ENCODE assay signal across 32 cellular contexts in the genomic region with DNA sequence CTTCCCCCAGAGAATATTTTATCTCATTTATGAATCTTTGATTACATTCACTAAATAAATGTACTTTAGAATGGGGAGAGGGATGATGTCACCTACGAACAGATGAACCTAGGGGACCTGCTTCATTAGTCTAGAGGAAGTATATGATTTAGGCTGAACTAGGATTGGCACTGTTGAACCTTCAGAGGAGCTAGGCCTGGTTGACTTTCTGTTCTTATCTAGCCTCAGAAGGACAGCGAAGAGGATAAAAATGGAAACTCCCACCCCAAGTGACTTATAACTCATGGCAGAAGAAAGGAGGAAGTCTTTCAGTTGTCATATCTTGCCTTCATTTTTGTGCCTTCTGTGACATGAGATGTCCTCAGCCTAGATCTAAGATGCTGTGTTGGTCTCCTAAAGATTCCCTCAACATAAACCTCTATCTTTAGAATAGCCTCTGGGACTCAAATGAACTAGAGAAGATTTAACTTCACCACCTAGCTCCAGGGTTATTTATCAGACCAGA. TPM values are rescaled to one million over a fixed set of nuclear protein-coding genes. Genes with fewer than 3 reads are reported as not detected.
"Had no signal": no experiment of that assay in that cellular context is flagged by ENCODE, and none has a peak within 500 bp of the region (broad histone marks: within the 10 kb centered on the region; RNA-seq: fewer than 3 reads in every experiment).

No MANE protein-coding gene starts in this region.

- H3K4me3 ChIP-seq: ascending aorta, breast epithelium, cardiac muscle cell, colonic mucosa, esophagus squamous epithelium, gastroesophageal sphincter, heart right ventricle had no signal

- H3K27me3 ChIP-seq: ascending aorta, breast epithelium, cardiac muscle cell, colonic mucosa, esophagus squamous epithelium, gastroesophageal sphincter, heart right ventricle had no signal

- H3K36me3 ChIP-seq: ascending aorta, breast epithelium had no signal

- FAIRE-seq: endometrium, endothelial cell of umbilical vein, TTC549 had no signal

- H3K27ac ChIP-seq: ascending aorta, breast epithelium, cardiac muscle cell, colonic mucosa, epithelial cell of prostate, esophagus squamous epithelium, gastroesophageal sphincter, heart right ventricle, VCaP had no signal

- H3K9me3 ChIP-seq: ascending aorta, breast epithelium, colonic mucosa, esophagus squamous epithelium, gastroesophageal sphincter, heart right ventricle had no signal

- ATAC-seq: activated naive CD4-positive, alpha-beta T cell treated with anti-CD3 and anti-CD28 coated beads, Interleukin-2, amount 50 U/mL, for 72 hours; activated T-cell treated with anti-CD3 and anti-CD28 coated beads, Interleukin-2, amount 50 U/mL, for 72 hours; gastroesophageal sphincter; heart right ventricle; T-helper 17 cell; WTC11 had no signal

- H3K4me1 ChIP-seq: ascending aorta, breast epithelium, colonic mucosa, esophagus squamous epithelium, gastroesophageal sphincter, heart right ventricle had no signal

- DNase-seq: activated CD4-positive, alpha-beta memory T cell treated with anti-CD3 and anti-CD28 coated beads, Interleukin-2, amount 10 ng/mL, durations not matched to agents 7 days and 5 days; activated CD4-positive, alpha-beta T cell treated with anti-CD3 and anti-CD28 coated beads for 1 hour; activated CD4-positive, alpha-beta T cell treated with anti-CD3 and anti-CD28 coated beads for 4 hours; activated CD4-positive, alpha-beta T cell treated with anti-CD3 and anti-CD28 coated beads, Interleukin-2, amount 10 ng/mL, durations not matched to agents 7 days and 5 days; activated CD4-positive, alpha-beta T cell treated with anti-CD3 and anti-CD28 coated beads, Interleukin-2, amount 50 U/mL, for 4 hours; activated CD8-positive, alpha-beta memory T cell treated with anti-CD3 and anti-CD28 coated beads, Interleukin-2, amount 50 U/mL, for 48 hours; activated gamma-delta T cell; activated naive CD4-positive, alpha-beta T cell; activated naive CD4-positive, alpha-beta T cell treated with anti-CD3 and anti-CD28 coated beads, Interleukin-2, amount 10 ng/mL, durations not matched to agents 7 days and 5 days; activated naive CD8-positive, alpha-beta T cell treated with anti-CD3 and anti-CD28 coated beads, Interleukin-2, amount 10 ng/mL, durations not matched to agents 7 days and 5 days; activated T-cell treated with anti-CD3 and anti-CD28 coated beads for 4 hours; activated T-cell treated with anti-CD3 and anti-CD28 coated beads, Interleukin-2, amount 50 U/mL, for 24 hours; activated T-cell treated with anti-CD3 and anti-CD28 coated beads, Interleukin-2, amount 50 U/mL, for 72 hours; central memory CD4-positive, alpha-beta T cell; cerebellar nuclear complex; colonic mucosa; effector CD8-positive, alpha-beta T cell; esophagus squamous epithelium; foreskin melanocyte; heart right ventricle; T-helper 17 cell had no signal

RNA-seq across cellular contexts. Expression of a gene that starts 48.2 kb away (rescaled TPM):
- total RNA-seq: ascending aorta had no signal
